35 cellular contexts compared by ENCODE assay signal in the genomic region with DNA sequence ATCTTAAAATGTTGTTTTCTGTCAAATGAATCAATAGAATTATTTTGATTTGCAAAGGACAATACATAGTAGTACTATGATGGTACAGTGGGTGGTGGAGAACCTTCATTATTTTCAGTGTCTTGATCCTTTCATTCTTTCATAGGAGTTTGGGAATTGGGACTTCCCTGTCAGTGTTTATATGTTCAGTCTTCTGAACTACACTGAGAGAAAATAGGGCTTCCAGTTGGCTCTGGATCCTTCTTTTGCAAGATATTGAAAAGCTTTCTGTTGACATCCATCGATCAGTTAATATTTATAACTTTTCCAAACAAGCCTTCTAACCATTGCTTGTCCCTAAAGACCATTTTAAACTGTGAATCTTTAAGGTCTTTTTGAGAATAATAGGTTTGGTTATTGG.
"Had no signal": no experiment of that assay in that cellular context is flagged by ENCODE, and none has a peak within 500 bp of the region (broad histone marks: within the 10 kb centered on the region; RNA-seq: fewer than 3 reads in every experiment).

No MANE protein-coding gene starts in this region.

- DNase-seq: Karpas-422, Kasumi-1, MG63, MM.1S, MV-4-11, NCI-H1048, NCI-H1092, NCI-H1092 treated with DMSO at 0.1 percent for 48 hours, NCI-H1105, NCI-H1105 treated with DMSO at 0.1 percent for 48 hours, NCI-H1417, NCI-H1417 treated with DMSO at 0.1 percent for 48 hours, NCI-H1436, NCI-H1436 treated with DMSO at 0.1 percent for 48 hours, NCI-H146, NCI-H1694, NCI-H1694 treated with DMSO at 0.1 percent for 48 hours, NCI-H187, NCI-H187 treated with DMSO at 0.1 percent for 48 hours, NCI-H1930, NCI-H2029, NCI-H2029 treated with DMSO at 0.1 percent for 48 hours, NCI-H2081, NCI-H2081 treated with DMSO at 0.1 percent for 48 hours, NCI-H2107, NCI-H2171, NCI-H2171 treated with DMSO at 0.1 percent for 48 hours, NCI-H2227 treated with DMSO at 0.1 percent for 48 hours, NCI-H226, NCI-H345, NCI-H446, NCI-H446 treated with DMSO at 0.1 percent for 48 hours, NCI-H510A, NCI-H510A treated with DMSO at 0.1 percent for 48 hours had no signal

- H3K36me3 ChIP-seq: MG63 had no signal

- H3K9ac ChIP-seq: KMS-11 had no signal

- H3K27ac ChIP-seq: KMS-11 had no signal

- H3K4me3 ChIP-seq: MG63 had no signal

- H3K9me3 ChIP-seq: MG63 had no signal

- H3K27me3 ChIP-seq: MG63 had no signal

- H3K4me2 ChIP-seq: KMS-11 had no signal
